24 cellular contexts compared by ENCODE assay signal in genomic region chr10:114748270-114748669, GRCh38.
"Had no signal": no experiment of that assay in that cellular context is flagged by ENCODE, and none has a peak within 500 bp of the region (broad histone marks: within the 10 kb centered on the region; RNA-seq: fewer than 3 reads in every experiment).

No MANE protein-coding gene starts in this region.

- FAIRE-seq: frontal cortex, islet of Langerhans had no signal

- ATAC-seq: activated CD4-positive, CD25-positive, alpha-beta regulatory T cell treated with anti-CD3 and anti-CD28 coated beads, Interleukin-2, amount 50 U/mL, for 24 hours; activated CD8-positive, alpha-beta memory T cell treated with anti-CD3 and anti-CD28 coated beads, Interleukin-2, amount 10 ng/mL, durations not matched to agents 7 days and 5 days; activated CD8-positive, alpha-beta T cell treated with anti-CD3 and anti-CD28 coated beads for 36 hours; body of pancreas; esophagus mucosa; stimulated activated naive B cell treated with anti-CD40 and anti-IgM and Interleukin-4, amounts not matched to agents 10 μg/mL and 1 μg/mL and 100 μg/mL, for 72 hours; T-cell had no signal

- H3K36me3 ChIP-seq: neutrophil, ovary, right lobe of liver, upper lobe of right lung had no signal

- DNase-seq: activated CD4-positive, alpha-beta T cell treated with anti-CD3 and anti-CD28 coated beads, Interleukin-2, amount 10 ng/mL, durations not matched to agents 7 days and 5 days; activated CD8-positive, alpha-beta memory T cell treated with anti-CD3 and anti-CD28 coated beads, Interleukin-2, amount 10 ng/mL, durations not matched to agents 7 days and 5 days; activated CD8-positive, alpha-beta T cell treated with anti-CD3 and anti-CD28 coated beads for 36 hours; activated gamma-delta T cell treated with Interleukin-2 at 50 U/mL for 16 hours; activated T-cell treated with anti-CD3 and anti-CD28 coated beads for 4 hours; anterior cingulate cortex; body of pancreas; caudate nucleus; effector CD8-positive, alpha-beta T cell; mesenchymal stem cell; ovary; right lobe of liver; stimulated activated CD4-positive, alpha-beta T cell treated with anti-CD3 and anti-CD28 coated beads, Interleukin-2, amount 100 ng/mL, for 48 hours; stimulated activated CD8-positive, alpha-beta memory T cell treated with anti-CD3 and anti-CD28 coated beads, Interleukin-4, amount 100 ng/mL, for 48 hours; stimulated activated naive B cell treated with anti-CD40 and anti-IgM and Interleukin-4, amounts not matched to agents 10 μg/mL and 1 μg/mL and 100 μg/mL, for 72 hours; T-cell; T1000; upper lobe of right lung had no signal

- H3K27ac ChIP-seq: body of pancreas, neutrophil, ovary, right lobe of liver, skin epidermis, upper lobe of right lung had no signal

- H3K9me3 ChIP-seq: body of pancreas, neutrophil, ovary, right lobe of liver, upper lobe of right lung had no signal

- H3K4me1 ChIP-seq: body of pancreas, right lobe of liver had no signal

- H3K4me3 ChIP-seq: body of pancreas, ovary, right lobe of liver, skin epidermis, upper lobe of right lung had no signal

- H3K27me3 ChIP-seq: body of pancreas, ovary, right lobe of liver, upper lobe of right lung had no signal
